In the genomic region with DNA sequence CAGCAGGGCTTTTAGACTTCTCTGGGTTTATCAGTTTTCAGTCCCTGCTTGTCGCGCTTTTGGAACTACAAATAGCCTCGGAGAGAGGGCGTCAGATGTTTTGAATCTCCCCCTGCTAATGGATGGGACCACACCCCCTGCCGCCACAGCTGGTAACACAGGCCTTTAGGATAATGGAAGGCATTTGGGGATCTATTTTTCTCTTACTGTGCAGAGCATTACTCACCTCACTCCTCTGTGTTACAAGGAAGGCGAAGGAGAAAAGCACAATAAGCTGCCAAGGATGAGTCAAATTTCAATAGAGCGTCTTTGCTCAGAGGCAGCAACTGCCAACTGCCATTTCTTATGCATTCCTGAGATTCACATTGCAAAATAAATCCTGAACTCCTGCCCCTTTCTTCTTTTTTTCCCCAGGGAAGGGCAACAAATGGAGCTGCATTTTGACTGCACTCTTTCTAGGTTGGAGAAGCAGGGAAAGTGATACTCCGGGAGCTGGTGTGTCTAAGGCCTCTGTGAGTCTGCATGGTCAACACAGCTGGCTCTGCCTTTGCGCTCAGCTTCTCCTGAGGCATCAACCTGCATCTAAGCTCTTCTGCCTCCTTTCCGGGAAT, we compare ENCODE assay signal across 8 cellular contexts. TPM values are rescaled to one million over a fixed set of nuclear protein-coding genes. Genes with fewer than 3 reads are reported as not detected.
DNase-seq lines count a peak whose midpoint lies in the region; ATAC-seq and TF ChIP-seq lines count a peak whose summit lies in the region.

No MANE protein-coding gene starts in this region.

- H3K27ac Mint-ChIP-seq in neural crest cell (ENCODE audit: unreplicated experiment): no peak overlapping the region
- H3K27ac Mint-ChIP-seq in activated naive CD4-positive, alpha-beta T cell treated with anti-CD3 and anti-CD28 coated beads for 36 hours: no peak overlapping the region

- H3K4me3 ChIP-seq in choroid plexus epithelial cell (ENCODE audit: low read depth, low read length): no peak overlapping the region

- peaks cover 14% of the 10 kb centered on the region for H3K4me1 Mint-ChIP-seq in neural crest cell
- peaks cover 7% of the 10 kb centered on the region for H3K4me1 Mint-ChIP-seq in activated naive CD4-positive, alpha-beta T cell treated with anti-CD3 and anti-CD28 coated beads for 36 hours (ENCODE audit: low read depth)

- H3K27me3 Mint-ChIP-seq in neural crest cell (ENCODE audit: low read depth): peaks cover 2% of the 10 kb centered on the region
- no peaks in the 10 kb centered on the region for H3K27me3 Mint-ChIP-seq in activated naive CD4-positive, alpha-beta T cell treated with anti-CD3 and anti-CD28 coated beads for 36 hours (ENCODE audit: low read depth)

- DNase-seq in ELF-1 (ENCODE audit: low read depth, low spot score): peak; percentile 38
- peak; percentile 19 for DNase-seq in NCI-H128 (lab: John Stamatoyannopoulos, UW; ENCODE audit: unreplicated experiment)
- peak; percentile 96 for DNase-seq in choroid plexus epithelial cell (ENCODE audit: low read depth)
- DNase-seq in neural crest cell (ENCODE audit: low read depth, low spot score): no peak
- no peak for DNase-seq in DMS153 treated with DMSO at 0.1 percent for 48 hours (lab: John Stamatoyannopoulos, UW; ENCODE audit: unreplicated experiment)
- DNase-seq in posterior cingulate gyrus: no peak
- no peak for DNase-seq in activated naive CD4-positive, alpha-beta T cell treated with anti-CD3 and anti-CD28 coated beads for 36 hours

- peak; percentile 33 for TF ChIP-seq CTCF in choroid plexus epithelial cell (conservative IDR thresholded peaks at IDR 0.05; ENCODE audit: low read depth, low read length)
- peak; percentile 21 for TF ChIP-seq CTCF in neural crest cell (conservative IDR thresholded peaks at IDR 0.05)

- ATAC-seq in HG02678 (IDR thresholded peaks at IDR 0.05; ENCODE audit: unreplicated experiment): no peak

- intact Hi-C loops in posterior cingulate gyrus (cut with DNase I): no loop called here
- intact Hi-C loops in activated naive CD4-positive, alpha-beta T cell treated with anti-CD3 and anti-CD28 coated beads for 36 hours (cut with micrococcal nuclease): no loop called here

- H3K4me3 Mint-ChIP-seq in neural crest cell: no peak overlapping the region
- no peak overlapping the region for H3K4me3 Mint-ChIP-seq in activated naive CD4-positive, alpha-beta T cell treated with anti-CD3 and anti-CD28 coated beads for 36 hours

- no peaks in the 10 kb centered on the region for H3K9me3 Mint-ChIP-seq in neural crest cell
- no peaks in the 10 kb centered on the region for H3K9me3 Mint-ChIP-seq in activated naive CD4-positive, alpha-beta T cell treated with anti-CD3 and anti-CD28 coated beads for 36 hours

- CTCF ChIA-PET in activated naive CD4-positive, alpha-beta T cell treated with anti-CD3 and anti-CD28 coated beads for 36 hours (lab: Charles Lee): interaction anchor here (0.9 to 1.7 kb wide), 4 partner anchors 9 to 210 kb away, joined by 4 to 5 read pairs (median 4); no protein-coding TSS in a partner anchor

- no peaks in the 10 kb centered on the region for H3K36me3 Mint-ChIP-seq in neural crest cell (ENCODE audit: low read depth)
- H3K36me3 Mint-ChIP-seq in activated naive CD4-positive, alpha-beta T cell treated with anti-CD3 and anti-CD28 coated beads for 36 hours (ENCODE audit: low read depth): no peaks in the 10 kb centered on the region

RNA-seq across cellular contexts. Expression of a gene that starts 31.5 kb away (rescaled TPM):
- total RNA-seq in neural crest cell: 46.5 and 48.1 TPM in 2 replicates
- 10 to 100 TPM; 42.4 to 46.2 TPM for total RNA-seq in activated naive CD4-positive, alpha-beta T cell treated with anti-CD3 and anti-CD28 coated beads for 36 hours

Comparison
In these comparisons a context has a peak if more than half of its experiments do, and no peak if none do; other contexts are left out.
1. DNase-seq: peak in ELF-1 (single experiment), NCI-H128 (single experiment) and choroid plexus epithelial cell (single experiment); none in neural crest cell (single experiment), DMS153 treated with DMSO at 0.1 percent for 48 hours (single experiment), posterior cingulate gyrus (0 of 10) and activated naive CD4-positive, alpha-beta T cell treated with anti-CD3 and anti-CD28 coated beads for 36 hours (single experiment).